ENCODE assay signal across 2 cellular contexts in genomic region chr14:76928301-76928700, GRCh38.
TF ChIP-seq lines count a peak whose summit lies in the region.

No MANE protein-coding gene starts in this region.

TF ChIP-seq in SK-N-SH, 30 proteins besides CTCF, POLR2A, EP300 and RAD21 (continued from another document):
- TF ChIP-seq RXRA (IDR thresholded peaks at IDR 0.05; ENCODE audit: borderline replicate concordance, low read depth) (no peak), PBX3 (IDR thresholded peaks at IDR 0.05) (no peak), GATA2 (CRISPR knock-in tag; IDR thresholded peaks at IDR 0.05) (no peak), TEAD4 (IDR thresholded peaks at IDR 0.05; ENCODE audit: borderline replicate concordance, insufficient read depth) (no peak), FOSL2 (IDR thresholded peaks at IDR 0.05; ENCODE audit: borderline replicate concordance, low read depth) (no peak), MAX (IDR thresholded peaks at IDR 0.05; ENCODE audit: low read depth) (no peak), REST (IDR thresholded peaks at IDR 0.05; ENCODE audit: low read depth, low read length) (no peak), EZH2phosphoT487 (IDR thresholded peaks at IDR 0.05; ENCODE audit: borderline replicate concordance, low read depth) (no peak), MEF2A (IDR thresholded peaks at IDR 0.05; ENCODE audit: borderline replicate concordance, low read depth) (no peak), NFIC (IDR thresholded peaks at IDR 0.05; ENCODE audit: borderline replicate concordance) (no peak), GABPA (IDR thresholded peaks at IDR 0.05; ENCODE audit: low read depth) (no peak), SMC3 (IDR thresholded peaks at IDR 0.05; ENCODE audit: low read depth, low read length) (no peak), FOXJ3 (CRISPR knock-in tag; IDR thresholded peaks at IDR 0.05) (no peak), MXI1 (IDR thresholded peaks at IDR 0.05; ENCODE audit: low read depth, low read length) (no peak), JUND (IDR thresholded peaks at IDR 0.05) (no peak), TCF12 (IDR thresholded peaks at IDR 0.05) (no peak), FOXM1 (IDR thresholded peaks at IDR 0.05; ENCODE audit: low read depth) (no peak), YY1 (IDR thresholded peaks at IDR 0.05; ENCODE audit: low read depth) (no peak)
- TF ChIP-seq, protein P1, sequence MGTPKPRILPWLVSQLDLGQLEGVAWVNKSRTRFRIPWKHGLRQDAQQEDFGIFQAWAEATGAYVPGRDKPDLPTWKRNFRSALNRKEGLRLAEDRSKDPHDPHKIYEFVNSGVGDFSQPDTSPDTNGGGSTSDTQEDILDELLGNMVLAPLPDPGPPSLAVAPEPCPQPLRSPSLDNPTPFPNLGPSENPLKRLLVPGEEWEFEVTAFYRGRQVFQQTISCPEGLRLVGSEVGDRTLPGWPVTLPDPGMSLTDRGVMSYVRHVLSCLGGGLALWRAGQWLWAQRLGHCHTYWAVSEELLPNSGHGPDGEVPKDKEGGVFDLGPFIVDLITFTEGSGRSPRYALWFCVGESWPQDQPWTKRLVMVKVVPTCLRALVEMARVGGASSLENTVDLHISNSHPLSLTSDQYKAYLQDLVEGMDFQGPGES (IDR thresholded peaks at IDR 0.05; ENCODE audit: low read depth, low read length), result no peak

TF ChIP-seq in HepG2, 621 proteins besides CTCF, POLR2A, EP300 and RAD21:
- TF ChIP-seq, protein P2, sequence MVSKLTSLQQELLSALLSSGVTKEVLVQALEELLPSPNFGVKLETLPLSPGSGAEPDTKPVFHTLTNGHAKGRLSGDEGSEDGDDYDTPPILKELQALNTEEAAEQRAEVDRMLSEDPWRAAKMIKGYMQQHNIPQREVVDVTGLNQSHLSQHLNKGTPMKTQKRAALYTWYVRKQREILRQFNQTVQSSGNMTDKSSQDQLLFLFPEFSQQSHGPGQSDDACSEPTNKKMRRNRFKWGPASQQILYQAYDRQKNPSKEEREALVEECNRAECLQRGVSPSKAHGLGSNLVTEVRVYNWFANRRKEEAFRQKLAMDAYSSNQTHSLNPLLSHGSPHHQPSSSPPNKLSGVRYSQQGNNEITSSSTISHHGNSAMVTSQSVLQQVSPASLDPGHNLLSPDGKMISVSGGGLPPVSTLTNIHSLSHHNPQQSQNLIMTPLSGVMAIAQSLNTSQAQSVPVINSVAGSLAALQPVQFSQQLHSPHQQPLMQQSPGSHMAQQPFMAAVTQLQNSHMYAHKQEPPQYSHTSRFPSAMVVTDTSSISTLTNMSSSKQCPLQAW (CRISPR knock-in tag; IDR thresholded peaks at IDR 0.05), result no peak
TF ChIP-seq in HepG2: peak in this region for 0.
